In genomic region chr16:85422374-85423185, GRCh38 we compare ENCODE assay signal across 11 cellular contexts.
DNase-seq lines count a peak whose midpoint lies in the region; ATAC-seq and TF ChIP-seq lines count a peak whose summit lies in the region.
"Had no signal": no experiment of that assay in that cellular context is flagged by ENCODE, and none has a peak within 500 bp of the region (broad histone marks: within the 10 kb centered on the region; RNA-seq: fewer than 3 reads in every experiment).

No MANE protein-coding gene starts in this region.

- no peak overlapping the region for H3K4me3 Mint-ChIP-seq in activated CD8-positive, alpha-beta memory T cell treated with anti-CD3 and anti-CD28 coated beads, Interleukin-2, amount 10 ng/mL, durations not matched to agents 7 days and 5 days
- no peak overlapping the region for H3K4me3 Mint-ChIP-seq in T-helper 2 cell treated with Interferon-gamma antibody and Interleukin-4, amounts not matched to agents 5 μg/mL and 100 μg/mL, for 36 hours
- H3K4me3 Mint-ChIP-seq: activated naive CD8-positive, alpha-beta T cell; CD8-positive, alpha-beta T cell had no signal

- CTCF ChIA-PET in activated CD8-positive, alpha-beta memory T cell treated with anti-CD3 and anti-CD28 coated beads, Interleukin-2, amount 10 ng/mL, durations not matched to agents 7 days and 5 days (lab: Charles Lee), result interaction anchor here (1.5 to 12.2 kb wide), 3 partner anchors 170 to 191 kb away, joined by 3 to 237 read pairs (median 18); partner anchors contain the start of gene GSE1

- no peak overlapping the region for H3K27ac Mint-ChIP-seq in activated CD8-positive, alpha-beta memory T cell treated with anti-CD3 and anti-CD28 coated beads, Interleukin-2, amount 10 ng/mL, durations not matched to agents 7 days and 5 days
- H3K27ac Mint-ChIP-seq in T-helper 2 cell treated with Interferon-gamma antibody and Interleukin-4, amounts not matched to agents 5 μg/mL and 100 μg/mL, for 36 hours, result no peak overlapping the region
- H3K27ac Mint-ChIP-seq: activated naive CD8-positive, alpha-beta T cell; CD8-positive, alpha-beta T cell had no signal

- no peaks in the 10 kb centered on the region for H3K9me3 Mint-ChIP-seq in activated CD8-positive, alpha-beta memory T cell treated with anti-CD3 and anti-CD28 coated beads, Interleukin-2, amount 10 ng/mL, durations not matched to agents 7 days and 5 days (ENCODE audit: low read depth)
- no peaks in the 10 kb centered on the region for H3K9me3 Mint-ChIP-seq in T-helper 2 cell treated with Interferon-gamma antibody and Interleukin-4, amounts not matched to agents 5 μg/mL and 100 μg/mL, for 36 hours
- H3K9me3 Mint-ChIP-seq: CD8-positive, alpha-beta T cell; naive B cell had no signal

- H3K4me3 ChIP-seq in spleen, result no peak overlapping the region

- WGBS in spleen, 5 donors, result 58 to 82% (median 71%) methylated on average over 20 to 22 of the region's 22 CpGs

- H3K36me3 ChIP-seq in spleen, result no peaks in the 10 kb centered on the region

- H3K27me3 ChIP-seq in spleen (replicated peaks in 1 of 7), result no peaks in the 10 kb centered on the region

- no peaks in the 10 kb centered on the region for H3K36me3 Mint-ChIP-seq in activated CD8-positive, alpha-beta memory T cell treated with anti-CD3 and anti-CD28 coated beads, Interleukin-2, amount 10 ng/mL, durations not matched to agents 7 days and 5 days
- no peaks in the 10 kb centered on the region for H3K36me3 Mint-ChIP-seq in T-helper 2 cell treated with Interferon-gamma antibody and Interleukin-4, amounts not matched to agents 5 μg/mL and 100 μg/mL, for 36 hours (ENCODE audit: low read depth)
- H3K36me3 Mint-ChIP-seq: activated naive CD8-positive, alpha-beta T cell; CD8-positive, alpha-beta T cell; naive B cell had no signal

- no peak for TF ChIP-seq POLR2A in spleen (IDR thresholded peaks at IDR 0.05)

- no peaks in the 10 kb centered on the region for H3K9me3 ChIP-seq in spleen

- H3K27me3 Mint-ChIP-seq in activated CD8-positive, alpha-beta memory T cell treated with anti-CD3 and anti-CD28 coated beads, Interleukin-2, amount 10 ng/mL, durations not matched to agents 7 days and 5 days, result no peaks in the 10 kb centered on the region
- H3K27me3 Mint-ChIP-seq in T-helper 2 cell treated with Interferon-gamma antibody and Interleukin-4, amounts not matched to agents 5 μg/mL and 100 μg/mL, for 36 hours (ENCODE audit: low read depth), result peaks cover 8% of the 10 kb centered on the region
- H3K27me3 Mint-ChIP-seq: activated naive CD8-positive, alpha-beta T cell had no signal

- no peak for TF ChIP-seq CTCF in spleen (IDR thresholded peaks at IDR 0.05 in 8 of 11, conservative IDR thresholded peaks at IDR 0.05 in 3 of 11)

- ATAC-seq in activated CD8-positive, alpha-beta memory T cell treated with anti-CD3 and anti-CD28 coated beads, Interleukin-2, amount 10 ng/mL, durations not matched to agents 7 days and 5 days, result no peak
- ATAC-seq in left cardiac atrium (no peak), HG03565 (IDR thresholded peaks at IDR 0.05; ENCODE audit: unreplicated experiment) (no peak)
- ATAC-seq: CD8-positive, alpha-beta T cell had no signal

- intact Hi-C loops in left cardiac atrium (cut with DNase I) (loop anchor here in 1 of 2 donors (10.0 kb wide), 1 partner anchor 182 kb away; no protein-coding TSS in a partner anchor), spleen (cut with DNase I; ENCODE audit: low total_unique reads) (loop anchor here (5.0 kb wide), 1 partner anchor 190 kb away; the partner anchor contains the start of gene GSE1)

- H3K4me1 Mint-ChIP-seq in activated CD8-positive, alpha-beta memory T cell treated with anti-CD3 and anti-CD28 coated beads, Interleukin-2, amount 10 ng/mL, durations not matched to agents 7 days and 5 days, result peaks cover 2% of the 10 kb centered on the region
- peaks cover 2% of the 10 kb centered on the region for H3K4me1 Mint-ChIP-seq in T-helper 2 cell treated with Interferon-gamma antibody and Interleukin-4, amounts not matched to agents 5 μg/mL and 100 μg/mL, for 36 hours (ENCODE audit: low read depth)

- DNase-seq in activated CD8-positive, alpha-beta memory T cell treated with anti-CD3 and anti-CD28 coated beads, Interleukin-2, amount 50 U/mL, for 4 hours, result peak; percentile 12
- DNase-seq in activated CD8-positive, alpha-beta memory T cell treated with anti-CD3 and anti-CD28 coated beads, Interleukin-2, amount 10 ng/mL, durations not matched to agents 7 days and 5 days, result no peak
- DNase-seq in OCI-M1 (lab: John Stamatoyannopoulos, UW) (peak; percentile 82), left cardiac atrium (peak; percentile 16), spleen (peak; percentile 66), RKO (ENCODE audit: low spot score) (no peak)
- DNase-seq in T-helper 2 cell treated with Interferon-gamma antibody and Interleukin-4, amounts not matched to agents 5 μg/mL and 100 μg/mL, for 36 hours (ENCODE audit: low spot score), result no peak
- DNase-seq: naive B cell had no signal

- H3K27ac ChIP-seq in spleen, result no peak overlapping the region

- H3K4me1 ChIP-seq in spleen, result peaks cover 0 to 19% (median 11%) of the 10 kb centered on the region in 6 donors

Comparison
In these comparisons a context has a peak if more than half of its experiments do, and no peak if none do; other contexts are left out.
1. DNase-seq: peak in activated CD8-positive, alpha-beta memory T cell treated with anti-CD3 and anti-CD28 coated beads, Interleukin-2, amount 50 U/mL, for 4 hours (single experiment), OCI-M1 (single experiment), left cardiac atrium (single experiment) and spleen (single experiment); none in activated CD8-positive, alpha-beta memory T cell treated with anti-CD3 and anti-CD28 coated beads, Interleukin-2, amount 10 ng/mL, durations not matched to agents 7 days and 5 days (single experiment), T-helper 2 cell treated with Interferon-gamma antibody and Interleukin-4, amounts not matched to agents 5 μg/mL and 100 μg/mL, for 36 hours (single experiment) and RKO (single experiment).